Comparison of ENCODE assay signal across 2 cellular contexts in the genomic region with DNA sequence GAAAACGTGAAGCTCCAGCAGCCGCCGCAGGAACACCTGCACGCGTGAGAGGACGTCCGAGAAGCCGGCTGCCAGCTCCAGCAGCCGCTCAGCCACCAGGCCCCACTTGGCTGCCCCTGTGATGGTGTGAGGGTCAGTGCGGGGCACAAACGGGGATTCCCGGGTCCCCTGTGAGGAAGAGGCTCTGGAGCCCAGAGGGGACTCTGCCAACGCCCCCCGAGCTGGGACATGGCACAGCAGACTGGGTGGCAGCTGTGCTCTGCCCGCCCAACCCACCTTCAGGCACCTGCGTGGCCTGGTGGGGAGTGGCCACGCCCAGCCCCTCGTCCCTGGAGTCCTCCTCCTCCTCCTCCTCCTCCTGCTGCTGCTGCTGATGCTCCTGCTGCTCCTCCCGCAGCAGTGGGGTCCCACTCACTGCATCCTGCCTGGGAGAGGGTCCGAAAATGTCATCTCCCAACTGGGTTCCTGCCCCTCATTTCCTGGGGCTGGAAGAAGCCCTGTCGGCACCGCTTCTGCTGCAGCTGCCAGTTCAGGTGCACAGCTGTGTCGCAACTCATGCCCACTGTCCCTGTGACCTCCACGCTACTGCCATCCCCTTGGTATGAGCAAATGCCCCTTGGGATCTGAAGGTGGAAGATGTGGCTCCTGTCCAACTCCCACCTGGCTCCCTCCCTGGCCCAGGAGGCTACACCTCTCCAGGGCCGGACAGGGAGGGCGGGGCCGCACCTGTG.
TF ChIP-seq lines count a peak whose summit lies in the region.

No MANE protein-coding gene starts in this region.

TF ChIP-seq in IMR-90, 13 proteins besides CTCF, POLR2A, EP300 and RAD21:
- peak; percentile 48; the same call in 1 of the 2 replicates for TF ChIP-seq CEBPB (IDR thresholded peaks at IDR 0.05; ENCODE audit: low read depth, low read length)
- no peak for TF ChIP-seq CHD1 (IDR thresholded peaks at IDR 0.05; ENCODE audit: low read depth, low read length)

TF ChIP-seq in K562, 482 proteins besides CTCF, POLR2A, EP300 and RAD21:
- TF ChIP-seq TBP (optimal IDR thresholded peaks at IDR 0.05; ENCODE audit: low read depth, low read length) (no peak), HIVEP1 (CRISPR knock-in tag; IDR thresholded peaks at IDR 0.05) (no peak), SNIP1 (IDR thresholded peaks at IDR 0.05; ENCODE audit: low read depth) (no peak), ZNF24 (IDR thresholded peaks at IDR 0.05) (no peak), ZNF263 (CRISPR knock-in tag; IDR thresholded peaks at IDR 0.05; ENCODE audit: borderline replicate concordance) (peak; percentile 39; the same call in 1 of the 2 replicates), ZNF778 (CRISPR knock-in tag; IDR thresholded peaks at IDR 0.05) (no peak), POLR2G (IDR thresholded peaks at IDR 0.05; ENCODE audit: low read depth, low read length) (peak; percentile 19; the same call in 1 of the 2 replicates), PRMT5 (CRISPR knock-in tag; IDR thresholded peaks at IDR 0.05) (no peak), ZFPM2 (CRISPR knock-in tag; IDR thresholded peaks at IDR 0.05) (no peak), CEBPB (tag; IDR thresholded peaks at IDR 0.05) (peak; percentile 52; the same call in 1 of the 2 replicates), ZNF311 (CRISPR knock-in tag; IDR thresholded peaks at IDR 0.05) (no peak), FUS (optimal IDR thresholded peaks at IDR 0.05; ENCODE audit: low read depth, low read length) (no peak), RHOXF2B (CRISPR knock-in tag; conservative IDR thresholded peaks at IDR 0.05) (no peak), HNRNPL (IDR thresholded peaks at IDR 0.05; ENCODE audit: low read depth, low read length) (0 out of 2 replicates have a peak, but pooled peaks have one; percentile 33), RBM22 (IDR thresholded peaks at IDR 0.05; ENCODE audit: low read depth, low read length, poor library complexity, severe bottlenecking) (peak; percentile 77), FOSL1 (tag; conservative IDR thresholded peaks at IDR 0.05) (no peak), TCF7 (IDR thresholded peaks at IDR 0.05; ENCODE audit: borderline replicate concordance) (no peak), CCNT2 (IDR thresholded peaks at IDR 0.05; ENCODE audit: borderline replicate concordance, extremely low read depth, insufficient read length, low read depth, low read length) (peak; percentile 23)
- TF ChIP-seq, protein P1, sequence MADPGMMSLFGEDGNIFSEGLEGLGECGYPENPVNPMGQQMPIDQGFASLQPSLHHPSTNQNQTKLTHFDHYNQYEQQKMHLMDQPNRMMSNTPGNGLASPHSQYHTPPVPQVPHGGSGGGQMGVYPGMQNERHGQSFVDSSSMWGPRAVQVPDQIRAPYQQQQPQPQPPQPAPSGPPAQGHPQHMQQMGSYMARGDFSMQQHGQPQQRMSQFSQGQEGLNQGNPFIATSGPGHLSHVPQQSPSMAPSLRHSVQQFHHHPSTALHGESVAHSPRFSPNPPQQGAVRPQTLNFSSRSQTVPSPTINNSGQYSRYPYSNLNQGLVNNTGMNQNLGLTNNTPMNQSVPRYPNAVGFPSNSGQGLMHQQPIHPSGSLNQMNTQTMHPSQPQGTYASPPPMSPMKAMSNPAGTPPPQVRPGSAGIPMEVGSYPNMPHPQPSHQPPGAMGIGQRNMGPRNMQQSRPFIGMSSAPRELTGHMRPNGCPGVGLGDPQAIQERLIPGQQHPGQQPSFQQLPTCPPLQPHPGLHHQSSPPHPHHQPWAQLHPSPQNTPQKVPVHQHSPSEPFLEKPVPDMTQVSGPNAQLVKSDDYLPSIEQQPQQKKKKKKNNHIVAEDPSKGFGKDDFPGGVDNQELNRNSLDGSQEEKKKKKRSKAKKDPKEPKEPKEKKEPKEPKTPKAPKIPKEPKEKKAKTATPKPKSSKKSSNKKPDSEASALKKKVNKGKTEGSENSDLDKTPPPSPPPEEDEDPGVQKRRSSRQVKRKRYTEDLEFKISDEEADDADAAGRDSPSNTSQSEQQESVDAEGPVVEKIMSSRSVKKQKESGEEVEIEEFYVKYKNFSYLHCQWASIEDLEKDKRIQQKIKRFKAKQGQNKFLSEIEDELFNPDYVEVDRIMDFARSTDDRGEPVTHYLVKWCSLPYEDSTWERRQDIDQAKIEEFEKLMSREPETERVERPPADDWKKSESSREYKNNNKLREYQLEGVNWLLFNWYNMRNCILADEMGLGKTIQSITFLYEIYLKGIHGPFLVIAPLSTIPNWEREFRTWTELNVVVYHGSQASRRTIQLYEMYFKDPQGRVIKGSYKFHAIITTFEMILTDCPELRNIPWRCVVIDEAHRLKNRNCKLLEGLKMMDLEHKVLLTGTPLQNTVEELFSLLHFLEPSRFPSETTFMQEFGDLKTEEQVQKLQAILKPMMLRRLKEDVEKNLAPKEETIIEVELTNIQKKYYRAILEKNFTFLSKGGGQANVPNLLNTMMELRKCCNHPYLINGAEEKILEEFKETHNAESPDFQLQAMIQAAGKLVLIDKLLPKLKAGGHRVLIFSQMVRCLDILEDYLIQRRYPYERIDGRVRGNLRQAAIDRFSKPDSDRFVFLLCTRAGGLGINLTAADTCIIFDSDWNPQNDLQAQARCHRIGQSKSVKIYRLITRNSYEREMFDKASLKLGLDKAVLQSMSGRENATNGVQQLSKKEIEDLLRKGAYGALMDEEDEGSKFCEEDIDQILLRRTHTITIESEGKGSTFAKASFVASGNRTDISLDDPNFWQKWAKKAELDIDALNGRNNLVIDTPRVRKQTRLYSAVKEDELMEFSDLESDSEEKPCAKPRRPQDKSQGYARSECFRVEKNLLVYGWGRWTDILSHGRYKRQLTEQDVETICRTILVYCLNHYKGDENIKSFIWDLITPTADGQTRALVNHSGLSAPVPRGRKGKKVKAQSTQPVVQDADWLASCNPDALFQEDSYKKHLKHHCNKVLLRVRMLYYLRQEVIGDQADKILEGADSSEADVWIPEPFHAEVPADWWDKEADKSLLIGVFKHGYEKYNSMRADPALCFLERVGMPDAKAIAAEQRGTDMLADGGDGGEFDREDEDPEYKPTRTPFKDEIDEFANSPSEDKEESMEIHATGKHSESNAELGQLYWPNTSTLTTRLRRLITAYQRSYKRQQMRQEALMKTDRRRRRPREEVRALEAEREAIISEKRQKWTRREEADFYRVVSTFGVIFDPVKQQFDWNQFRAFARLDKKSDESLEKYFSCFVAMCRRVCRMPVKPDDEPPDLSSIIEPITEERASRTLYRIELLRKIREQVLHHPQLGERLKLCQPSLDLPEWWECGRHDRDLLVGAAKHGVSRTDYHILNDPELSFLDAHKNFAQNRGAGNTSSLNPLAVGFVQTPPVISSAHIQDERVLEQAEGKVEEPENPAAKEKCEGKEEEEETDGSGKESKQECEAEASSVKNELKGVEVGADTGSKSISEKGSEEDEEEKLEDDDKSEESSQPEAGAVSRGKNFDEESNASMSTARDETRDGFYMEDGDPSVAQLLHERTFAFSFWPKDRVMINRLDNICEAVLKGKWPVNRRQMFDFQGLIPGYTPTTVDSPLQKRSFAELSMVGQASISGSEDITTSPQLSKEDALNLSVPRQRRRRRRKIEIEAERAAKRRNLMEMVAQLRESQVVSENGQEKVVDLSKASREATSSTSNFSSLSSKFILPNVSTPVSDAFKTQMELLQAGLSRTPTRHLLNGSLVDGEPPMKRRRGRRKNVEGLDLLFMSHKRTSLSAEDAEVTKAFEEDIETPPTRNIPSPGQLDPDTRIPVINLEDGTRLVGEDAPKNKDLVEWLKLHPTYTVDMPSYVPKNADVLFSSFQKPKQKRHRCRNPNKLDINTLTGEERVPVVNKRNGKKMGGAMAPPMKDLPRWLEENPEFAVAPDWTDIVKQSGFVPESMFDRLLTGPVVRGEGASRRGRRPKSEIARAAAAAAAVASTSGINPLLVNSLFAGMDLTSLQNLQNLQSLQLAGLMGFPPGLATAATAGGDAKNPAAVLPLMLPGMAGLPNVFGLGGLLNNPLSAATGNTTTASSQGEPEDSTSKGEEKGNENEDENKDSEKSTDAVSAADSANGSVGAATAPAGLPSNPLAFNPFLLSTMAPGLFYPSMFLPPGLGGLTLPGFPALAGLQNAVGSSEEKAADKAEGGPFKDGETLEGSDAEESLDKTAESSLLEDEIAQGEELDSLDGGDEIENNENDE (IDR thresholded peaks at IDR 0.05; ENCODE audit: low read depth, low read length), result no peak
